Comparison of ENCODE assay signal across 1 cellular context in genomic region chr15:81813215-81813614, GRCh38.
TF ChIP-seq lines count a peak whose summit lies in the region.

No MANE protein-coding gene starts in this region.

TF ChIP-seq in A549, 52 proteins besides CTCF, POLR2A, EP300 and RAD21 (continued from another document):
- TF ChIP-seq GATA3 (IDR thresholded peaks at IDR 0.05; ENCODE audit: borderline replicate concordance), result no peak
- TF ChIP-seq FOSL2 (IDR thresholded peaks at IDR 0.05), result no peak
- no peak for TF ChIP-seq FOSL2 (CRISPR knock-in tag; IDR thresholded peaks at IDR 0.05)
- no peak for TF ChIP-seq HEYL (CRISPR knock-in tag; IDR thresholded peaks at IDR 0.05)
- TF ChIP-seq ZSCAN20 (CRISPR knock-in tag; IDR thresholded peaks at IDR 0.05), result no peak
- TF ChIP-seq E2F6 (IDR thresholded peaks at IDR 0.05; ENCODE audit: borderline replicate concordance, low read depth), result no peak
- no peak for TF ChIP-seq MAZ (IDR thresholded peaks at IDR 0.05; ENCODE audit: borderline replicate concordance, low read depth, low read length)
